Comparison of ENCODE assay signal across 8 cellular contexts in the genomic region with DNA sequence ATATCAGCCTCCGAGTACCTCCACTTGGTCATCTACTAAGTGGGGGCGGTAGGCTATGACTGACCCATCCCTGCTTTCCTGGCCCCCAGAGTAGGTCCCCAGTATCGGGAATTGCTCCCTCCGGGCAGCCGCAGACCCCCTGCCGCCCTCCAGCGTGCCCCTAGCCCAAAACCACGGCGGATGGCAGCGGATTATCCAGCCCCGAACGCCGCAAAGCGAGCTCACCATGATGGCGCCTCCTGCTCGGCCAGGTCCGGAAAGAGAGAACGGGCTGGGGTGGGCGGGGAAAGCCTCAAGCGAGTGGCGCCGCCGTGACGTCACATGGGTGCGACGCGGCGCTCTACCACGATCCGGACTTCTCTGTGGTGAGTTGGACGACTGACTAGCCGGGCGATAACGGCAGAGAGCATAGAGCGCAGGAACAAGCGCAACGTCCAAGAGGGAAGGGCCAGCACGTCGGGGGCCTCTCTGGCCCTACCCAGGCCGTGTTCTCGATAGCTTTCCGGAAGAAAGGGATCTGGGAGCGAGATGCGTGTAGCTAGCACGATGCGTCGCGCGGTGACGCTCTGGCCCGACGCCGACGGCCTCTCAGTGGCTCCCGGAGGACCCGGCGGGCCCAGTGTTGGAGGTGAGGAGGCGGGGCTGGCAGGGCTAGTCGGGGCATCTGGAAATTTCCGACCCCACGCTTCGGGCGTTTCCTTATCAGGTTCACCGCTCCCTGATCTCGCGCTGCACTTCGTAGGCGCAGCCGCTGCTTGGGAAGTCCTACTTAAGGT. TPM values are rescaled to one million over a fixed set of nuclear protein-coding genes. Genes with fewer than 3 reads are reported as not detected.
DNase-seq lines count a peak whose midpoint lies in the region; ATAC-seq, FAIRE-seq and TF ChIP-seq lines count a peak whose summit lies in the region.

RPL18 (minus strand) TSS at position 263 of the 776 bp plus-strand sequence; CDS start at position 228, 35 bp downstream.
SPHK2 (plus strand) TSS at position 591 of the 776 bp plus-strand sequence. CDS start 1,009 bp downstream, outside the sequence.

- ATAC-seq in GM18520 (IDR thresholded peaks at IDR 0.05; ENCODE audit: unreplicated experiment), result peak; percentile 84
- ATAC-seq in HG03064 (IDR thresholded peaks at IDR 0.05; ENCODE audit: low read depth, unreplicated experiment), result peak; percentile 71
- ATAC-seq in body of pancreas, result peak; percentile 91

- H3K36me3 ChIP-seq in body of pancreas (replicated peaks in 1 of 2; ENCODE audit: insufficient read depth in 1 of 2, low read depth in 2 of 2), result peaks cover 12 to 16% of the 10 kb centered on the region in 2 donors
- peaks cover 10 to 32% (median 25%) of the 10 kb centered on the region in 4 donors for H3K36me3 ChIP-seq in sigmoid colon

- H3K4me1 ChIP-seq in body of pancreas (peaks cover 50% of the 10 kb centered on the region), sigmoid colon (peaks cover 0 to 61% (median 45%) of the 10 kb centered on the region in 4 donors)

- 0% methylated on average over 16 to 69 of the region's 69 CpGs for WGBS in body of pancreas, 2 donors
- WGBS in sigmoid colon, 2 donors, result 0% methylated on average over 69 of the region's 69 CpGs

- TF ChIP-seq CTCF in 22Rv1 (IDR thresholded peaks at IDR 0.05) (no peak), body of pancreas (IDR thresholded peaks at IDR 0.05) (peak in 1 of 7 experiments; percentile 4), sigmoid colon (IDR thresholded peaks at IDR 0.05) (no peak)

- H3K9me3 ChIP-seq in body of pancreas (no peaks in the 10 kb centered on the region), sigmoid colon (no peaks in the 10 kb centered on the region)

- H3K4me3 ChIP-seq in body of pancreas (peak within 1 kb of the TSS; percentile 71 to 81), sigmoid colon (peak within 1 kb of the TSS; percentile 56 to 73 (median 64))

- H3K27ac ChIP-seq in 22Rv1 (peak within 1 kb of the TSS; percentile 83), body of pancreas (peak within 1 kb of the TSS; percentile 86 to 94 (median 88)), sigmoid colon (peak within 1 kb of the TSS; percentile 91 to 95 (median 94))

- intact Hi-C loops in body of pancreas (cut with DNase I), result no loop called here
- intact Hi-C loops in sigmoid colon (cut with DNase I), result loop anchor here (1.0 kb wide), 1 partner anchor 30 kb away; no protein-coding TSS in a partner anchor

- DNase-seq in NCI-H2107 treated with DMSO at 0.1 percent for 48 hours (lab: John Stamatoyannopoulos, UW; ENCODE audit: unreplicated experiment) (peak; percentile 96), body of pancreas (peak; percentile 98 to 100 (median 98)), iPS DF 19.7 (ENCODE audit: low read depth, low spot score) (peak; percentile 99), sigmoid colon (peak; percentile 100)

- peak in 1 of 4 donors; percentile 74 for TF ChIP-seq EP300 in sigmoid colon (IDR thresholded peaks at IDR 0.05)

- no peaks in the 10 kb centered on the region for H3K27me3 ChIP-seq in body of pancreas
- no peaks in the 10 kb centered on the region for H3K27me3 ChIP-seq in sigmoid colon

- peak; percentile 88 for FAIRE-seq in TTC549 (lab: Jason Lieb, UNC)

- TF ChIP-seq POLR2A in body of pancreas (IDR thresholded peaks at IDR 0.05) (peak; percentile 85 to 96 (median 92)), sigmoid colon (IDR thresholded peaks at IDR 0.05) (peak; percentile 90 to 94)

RNA-seq across cellular contexts. Expression of gene RPL18, which starts in this region (rescaled TPM):
- total RNA-seq in body of pancreas (1,000 to 10,000 TPM; 2,402 to 3,112 TPM), sigmoid colon (1,000 to 10,000 TPM; 2,699 to 3,791 (median 2,810) TPM)
- polyA plus RNA-seq in sigmoid colon, result 1,000 to 10,000 TPM; 2,118 to 3,330 (median 2,641) TPM

RNA-seq across cellular contexts. Expression of gene SPHK2, which starts in this region (rescaled TPM):
- total RNA-seq in body of pancreas (10 to 100 TPM in 1 of 2 donors, 1 to 10 TPM in 1; 8.3 to 37.6 TPM), sigmoid colon (10 to 100 TPM in 3 of 4 donors, 1 to 10 TPM in 1; 10.0 to 16.9 (median 12.8) TPM)
- polyA plus RNA-seq in sigmoid colon, result 10 to 100 TPM; 18.0 to 45.6 (median 33.5) TPM

Comparison
In these comparisons a context has a peak if more than half of its experiments do, and no peak if none do; other contexts are left out.
1. Peak in every context shown above with its lines: DNase-seq, ATAC-seq, H3K4me3 ChIP-seq and H3K27ac ChIP-seq.